11 cellular contexts compared by ENCODE assay signal in the genomic region with DNA sequence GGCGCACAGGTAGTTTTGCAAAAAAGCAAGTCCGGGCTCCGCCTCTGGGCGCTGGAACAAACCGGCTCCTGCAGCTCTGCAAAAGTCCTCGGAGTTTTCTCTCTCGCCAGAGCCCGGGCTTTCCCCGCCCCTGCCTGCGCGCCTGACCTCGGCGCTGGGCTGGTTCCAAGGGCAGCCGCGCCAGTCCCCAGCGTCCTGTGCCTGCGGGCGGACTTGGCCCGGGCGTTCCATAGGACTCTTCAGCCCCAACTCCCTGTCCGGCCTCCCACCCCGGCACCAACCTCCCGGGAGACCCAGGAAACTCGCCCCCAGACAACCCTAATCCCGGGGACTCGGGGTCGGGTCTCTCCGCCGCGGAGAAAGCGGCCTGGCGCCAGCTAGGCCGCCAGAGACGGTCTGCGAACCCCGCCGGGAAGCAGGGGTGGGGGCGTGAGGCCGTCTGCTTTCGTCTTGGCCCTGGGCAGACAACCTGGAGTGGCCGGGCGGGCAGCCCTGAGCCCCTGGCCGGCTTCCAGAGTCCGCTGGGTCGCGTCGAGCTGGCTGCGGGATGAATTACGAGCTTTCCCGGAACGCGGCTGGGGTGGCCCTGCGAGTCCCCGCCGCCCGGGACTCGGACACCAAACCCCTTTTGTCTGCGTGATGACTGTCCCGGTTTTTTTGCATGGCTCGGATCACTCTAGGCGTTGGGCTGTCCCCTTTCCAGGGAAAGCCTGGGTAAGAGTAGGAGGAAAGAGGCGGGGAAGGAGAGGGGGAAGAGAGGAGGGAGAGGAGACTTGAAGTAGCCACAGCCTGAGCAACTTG. TPM values are rescaled to one million over a fixed set of nuclear protein-coding genes. Genes with fewer than 3 reads are reported as not detected.
DNase-seq lines count a peak whose midpoint lies in the region; ATAC-seq and TF ChIP-seq lines count a peak whose summit lies in the region.
"Had no signal": no experiment of that assay in that cellular context is flagged by ENCODE, and none has a peak within 500 bp of the region (broad histone marks: within the 10 kb centered on the region; RNA-seq: fewer than 3 reads in every experiment).

No MANE protein-coding gene starts in this region.

- H3K79me2 ChIP-seq in ACC112 (ENCODE audit: control insufficient read depth, insufficient read depth, low read length, unreplicated experiment) (no peaks in the 10 kb centered on the region), neural progenitor cell (ENCODE audit: low read depth) (no peaks in the 10 kb centered on the region)

- peak overlapping the region; percentile 83 for H3K4me2 ChIP-seq in neural progenitor cell

- TF ChIP-seq POLR2A in GM18505 (IDR thresholded peaks at IDR 0.05; ENCODE audit: borderline replicate concordance, extremely low read depth, insufficient read depth, insufficient read length): no peak

- H3K4me1 ChIP-seq in ACC112 (ENCODE audit: control insufficient read depth, insufficient read depth, low read length, unreplicated experiment): no peaks in the 10 kb centered on the region
- H3K4me1 ChIP-seq in neural progenitor cell: no peaks in the 10 kb centered on the region

- H3F3A ChIP-seq in neural progenitor cell (ENCODE audit: low read depth): peaks cover 3% of the 10 kb centered on the region

- H3K27me3 ChIP-seq in ACC112 (ENCODE audit: insufficient read depth, low read length): peaks cover 47% of the 10 kb centered on the region
- H3K27me3 ChIP-seq in neural progenitor cell: peaks cover 58% of the 10 kb centered on the region

- peak overlapping the region; percentile 96 for H3K4me3 Mint-ChIP-seq in neural progenitor cell

- H3K4me3 ChIP-seq in ACC112 (ENCODE audit: low read depth, low read length) (peak overlapping the region; percentile 69), fibroblast of villous mesenchyme (ENCODE audit: low read depth, low read length) (peak overlapping the region; percentile 55), neural progenitor cell (peak overlapping the region; percentile 52)

- no peak overlapping the region for H3K9ac ChIP-seq in neural progenitor cell

- no peak for TF ChIP-seq CTCF in fibroblast of villous mesenchyme (IDR thresholded peaks at IDR 0.05; ENCODE audit: insufficient read depth, low read depth, low read length)
- no peak for TF ChIP-seq CTCF in neural progenitor cell (IDR thresholded peaks at IDR 0.05)

- peak overlapping the region; percentile 68 for H3K27ac Mint-ChIP-seq in neural progenitor cell
- H3K27ac Mint-ChIP-seq: naive B cell had no signal

- no peak for ATAC-seq in GM18867 (IDR thresholded peaks at IDR 0.05; ENCODE audit: unreplicated experiment)
- no peak for ATAC-seq in GM18505 (IDR thresholded peaks at IDR 0.05; ENCODE audit: unreplicated experiment)

- H2AFZ ChIP-seq in ACC112 (ENCODE audit: low read length, unreplicated experiment): peak overlapping the region; percentile 78
- peak overlapping the region; percentile 36 for H2AFZ ChIP-seq in neural progenitor cell (replicated peaks)

- no peaks in the 10 kb centered on the region for H3K36me3 ChIP-seq in ACC112 (ENCODE audit: insufficient read depth, low read length)
- no peaks in the 10 kb centered on the region for H3K36me3 ChIP-seq in neural progenitor cell

- no peaks in the 10 kb centered on the region for H3K9me3 ChIP-seq in neural progenitor cell (ENCODE audit: low read depth)

- H3K9me3 Mint-ChIP-seq in neural progenitor cell: peaks cover 15% of the 10 kb centered on the region

- no peak overlapping the region for H3K27ac ChIP-seq in ACC112 (ENCODE audit: low read depth, low read length)
- no peak overlapping the region for H3K27ac ChIP-seq in neural progenitor cell
- H3K27ac ChIP-seq: C4-2B had no signal

- peaks cover 15% of the 10 kb centered on the region for H3K27me3 Mint-ChIP-seq in neural progenitor cell (ENCODE audit: insufficient read depth, low read depth)

- no peaks in the 10 kb centered on the region for H4K20me1 ChIP-seq in neural progenitor cell (ENCODE audit: low read depth)

- H3K36me3 Mint-ChIP-seq in neural progenitor cell: peaks cover 9% of the 10 kb centered on the region

- H3K4me1 Mint-ChIP-seq in neural progenitor cell: peaks cover 3% of the 10 kb centered on the region
- H3K4me1 Mint-ChIP-seq: naive B cell had no signal

- peak; percentile 3 for DNase-seq in NCI-H226
- peak; percentile 40 for DNase-seq in fibroblast of villous mesenchyme (ENCODE audit: low read depth)
- DNase-seq in neural progenitor cell (ENCODE audit: low spot score): peak; percentile 66
- no peak for DNase-seq in stimulated activated CD4-positive, alpha-beta T cell treated with anti-CD3 and anti-CD28 coated beads, Interleukin-12 subunit alpha, Interleukin-12 subunit beta, amount 100 ng/mL, for 4 hours
- DNase-seq in NOMO-1 treated with dmso at 0.1 percent for 144 hours (lab: John Stamatoyannopoulos, UW; ENCODE audit: unreplicated experiment): no peak
- DNase-seq: naive B cell, NCI-H2171 had no signal

RNA-seq across cellular contexts. Expression of a gene that starts 1.0 kb away (rescaled TPM):
- total RNA-seq in fibroblast of villous mesenchyme: 20.7 and 45.4 TPM in 2 replicates
- 0.37 and 0.50 TPM in 2 replicates for total RNA-seq in neural progenitor cell (ENCODE audit: low replicate concordance)

Comparison
In these comparisons a context has a peak if more than half of its experiments do, and no peak if none do; other contexts are left out.
1. DNase-seq: peak in NCI-H226 (single experiment), fibroblast of villous mesenchyme (single experiment) and neural progenitor cell (single experiment); none in stimulated activated CD4-positive, alpha-beta T cell treated with anti-CD3 and anti-CD28 coated beads, Interleukin-12 subunit alpha, Interleukin-12 subunit beta, amount 100 ng/mL, for 4 hours (single experiment) and NOMO-1 treated with dmso at 0.1 percent for 144 hours (single experiment).
2. RNA of a gene that starts 1.0 kb away (total RNA-seq): 20.7 to 45.4 TPM in fibroblast of villous mesenchyme; 0.37 to 0.50 TPM in neural progenitor cell; every median in the first group is over 10 times any median in the second.
3. Peak in every context shown above with its lines, with median percentiles within 50 percentile points of each other: H3K4me3 ChIP-seq.